8 cellular contexts compared by ENCODE assay signal in genomic region chr10:88791924-88792323, GRCh38. TPM values are rescaled to one million over a fixed set of nuclear protein-coding genes. Genes with fewer than 3 reads are reported as not detected.
DNase-seq lines count a peak whose midpoint lies in the region; ATAC-seq and TF ChIP-seq lines count a peak whose summit lies in the region.

No MANE protein-coding gene starts in this region.

- no peak overlapping the region for H3K4me3 ChIP-seq in OCI-LY7 (ENCODE audit: low read depth, low read length, poor library complexity, severe bottlenecking)
- H3K4me3 ChIP-seq in fibroblast of the aortic adventitia (ENCODE audit: low read depth, low read length), result no peak overlapping the region
- no peak overlapping the region for H3K4me3 ChIP-seq in transverse colon

- no peaks in the 10 kb centered on the region for H3K79me2 ChIP-seq in OCI-LY7 (ENCODE audit: insufficient read depth, low read depth, low read length)

- H3K4me1 ChIP-seq in OCI-LY7 (ENCODE audit: insufficient read depth, low read length, poor library complexity, severe bottlenecking) (no peaks in the 10 kb centered on the region), transverse colon (no peaks in the 10 kb centered on the region)

- H3K36me3 Mint-ChIP-seq in activated naive CD4-positive, alpha-beta T cell treated with anti-CD3 and anti-CD28 coated beads for 36 hours (ENCODE audit: low read depth), result no peaks in the 10 kb centered on the region

- intact Hi-C loops in activated naive CD4-positive, alpha-beta T cell treated with anti-CD3 and anti-CD28 coated beads for 36 hours (cut with micrococcal nuclease), result loop anchor here (1.0 to 5.0 kb wide), 3 partner anchors 85 to 620 kb away; partner anchors contain the start of gene IFIT5
- intact Hi-C loops in OCI-LY7 (cut with micrococcal nuclease; ENCODE audit: unreplicated experiment), result no loop called here
- intact Hi-C loops in transverse colon (cut with DNase I; ENCODE audit: low total_unique reads), result no loop called here

- no peak for ATAC-seq in GM18867 (IDR thresholded peaks at IDR 0.05; ENCODE audit: unreplicated experiment)

- TF ChIP-seq CTCF in OCI-LY7 (conservative IDR thresholded peaks at IDR 0.05; ENCODE audit: low read length) (peak; percentile 73), fibroblast of the aortic adventitia (IDR thresholded peaks at IDR 0.05; ENCODE audit: insufficient read depth, low read length) (peak; percentile 55), transverse colon (IDR thresholded peaks at IDR 0.05) (peak; percentile 34 to 47 (median 35))

- in situ Hi-C loops in transverse colon (cut with MboI; ENCODE audit: low pct_ligation_motif_present in 1 of 4, low pct_unique_long_range_greater_than_20kb in 1 of 4, low sequenced_read_pairs in 3 of 4), result no loop called here

- H3K9me2 ChIP-seq in OCI-LY7 (ENCODE audit: insufficient read depth, low read length), result no peaks in the 10 kb centered on the region

- no peak overlapping the region for H3K4me3 Mint-ChIP-seq in activated naive CD4-positive, alpha-beta T cell treated with anti-CD3 and anti-CD28 coated beads for 36 hours

- peaks cover 19% of the 10 kb centered on the region for H3K4me1 Mint-ChIP-seq in activated naive CD4-positive, alpha-beta T cell treated with anti-CD3 and anti-CD28 coated beads for 36 hours (ENCODE audit: low read depth)

- peaks cover 4% of the 10 kb centered on the region for H3K27me3 Mint-ChIP-seq in activated naive CD4-positive, alpha-beta T cell treated with anti-CD3 and anti-CD28 coated beads for 36 hours (ENCODE audit: low read depth)

- no peaks in the 10 kb centered on the region for H3K36me3 ChIP-seq in OCI-LY7 (ENCODE audit: insufficient read depth, low read length)
- no peaks in the 10 kb centered on the region for H3K36me3 ChIP-seq in transverse colon

- CTCF ChIA-PET in activated naive CD4-positive, alpha-beta T cell treated with anti-CD3 and anti-CD28 coated beads for 36 hours (lab: Charles Lee), result interaction anchor here (0.8 to 1.0 kb wide), 2 partner anchors 19 to 73 kb away, joined by 3 read pairs; no protein-coding TSS in a partner anchor
- CTCF ChIA-PET in OCI-LY7 (lab: Charles Lee; ENCODE audit: unreplicated experiment), result no interaction called here

- H3K27ac Mint-ChIP-seq in activated naive CD4-positive, alpha-beta T cell treated with anti-CD3 and anti-CD28 coated beads for 36 hours, result no peak overlapping the region

- no peaks in the 10 kb centered on the region for H3K9me3 ChIP-seq in OCI-LY7 (ENCODE audit: low read length)
- no peaks in the 10 kb centered on the region for H3K9me3 ChIP-seq in transverse colon

- no peaks in the 10 kb centered on the region for H3K9me3 Mint-ChIP-seq in activated naive CD4-positive, alpha-beta T cell treated with anti-CD3 and anti-CD28 coated beads for 36 hours

- peak; percentile 25 for DNase-seq in activated naive CD4-positive, alpha-beta T cell treated with anti-CD3 and anti-CD28 coated beads for 36 hours
- no peak for DNase-seq in activated naive CD4-positive, alpha-beta T cell treated with Interleukin-2 at 50 U/mL for 16 hours
- DNase-seq in OCI-LY7 (ENCODE audit: low spot score) (peak; percentile 8), fibroblast of the aortic adventitia (ENCODE audit: low read depth) (no peak), transverse colon (no peak), MV-4-11 (lab: John Stamatoyannopoulos, UW) (no peak)
- DNase-seq in activated naive CD4-positive, alpha-beta T cell treated with anti-CD3 and anti-CD28 coated beads, Interleukin-2, amount 50 U/mL, for 16 hours, result no peak

- TF ChIP-seq EP300 in transverse colon (IDR thresholded peaks at IDR 0.05; ENCODE audit: low read depth), result no peak

- POLR2A ChIA-PET in OCI-LY7 (lab: Charles Lee), result interaction anchor here (0.6 kb wide), 2 partner anchors 49 to 1146 kb away, joined by 3 read pairs; no protein-coding TSS in a partner anchor

- no peak overlapping the region for H3K4me2 ChIP-seq in OCI-LY7 (ENCODE audit: low read length)

- no TSS peak for BruUV-seq in OCI-LY7 (replicated peaks; lab: Mats Ljungman, UMichigan)

- no peaks in the 10 kb centered on the region for H3K27me3 ChIP-seq in transverse colon

- H2AFZ ChIP-seq in OCI-LY7 (ENCODE audit: low read length), result no peak overlapping the region

- H3K27ac ChIP-seq in OCI-LY7 (ENCODE audit: low read depth, low read length, poor library complexity, severe bottlenecking), result no peak overlapping the region
- no peak overlapping the region for H3K27ac ChIP-seq in transverse colon

- WGBS in transverse colon (ENCODE audit: low coverage in 1 of 2), 2 donors, result 60 to 67% methylated on average over 2 of the region's 2 CpGs

- no peak for TF ChIP-seq POLR2A in transverse colon (IDR thresholded peaks at IDR 0.05)

- H4K20me1 ChIP-seq in OCI-LY7 (ENCODE audit: insufficient read depth, low read length), result no peaks in the 10 kb centered on the region

RNA-seq across cellular contexts. Expression of gene LIPM, which starts 10.6 kb away (rescaled TPM):
- not detected for total RNA-seq in activated naive CD4-positive, alpha-beta T cell treated with anti-CD3 and anti-CD28 coated beads for 36 hours
- not detected in 2 replicates for total RNA-seq in OCI-LY7 (2014; rRNA removed; shearing (Covaris generic))
- total RNA-seq in OCI-LY7 (2022) (not detected in 2 replicates), fibroblast of the aortic adventitia (ENCODE audit: low replicate concordance) (0.82 TPM in 1 of 2 replicates, not detected in the other), transverse colon (not detected)

RNA-seq across cellular contexts. Expression of gene LIPN, which starts 32.1 kb away (rescaled TPM):
- not detected for total RNA-seq in activated naive CD4-positive, alpha-beta T cell treated with anti-CD3 and anti-CD28 coated beads for 36 hours
- total RNA-seq in OCI-LY7 (2014; rRNA removed; shearing (Covaris generic)), result not detected in 2 replicates
- total RNA-seq in OCI-LY7 (2022) (not detected in 2 replicates), fibroblast of the aortic adventitia (ENCODE audit: low replicate concordance) (not detected in 2 replicates), transverse colon (under 1 TPM in 1 of 4 donors, not detected in 3; 0.48 TPM)

RNA-seq across cellular contexts. Expression of gene ANKRD22, which starts 59.7 kb away (rescaled TPM):
- total RNA-seq in activated naive CD4-positive, alpha-beta T cell treated with anti-CD3 and anti-CD28 coated beads for 36 hours, result under 1 TPM in 1 of 2 experiments, not detected in 1; 0.12 TPM
- not detected in 2 replicates for total RNA-seq in OCI-LY7 (2014; rRNA removed; shearing (Covaris generic))
- total RNA-seq in OCI-LY7 (2022) (not detected in 2 replicates), fibroblast of the aortic adventitia (ENCODE audit: low replicate concordance) (0.09 and 0.33 TPM in 2 replicates), transverse colon (10 to 100 TPM in 1 of 4 donors, 1 to 10 TPM in 2, not detected in 1; 3.0 to 12.2 (median 6.1) TPM)

Comparison
In these comparisons a context has a peak if more than half of its experiments do, and no peak if none do; other contexts are left out.
1. DNase-seq: peak in activated naive CD4-positive, alpha-beta T cell treated with anti-CD3 and anti-CD28 coated beads for 36 hours (single experiment) and OCI-LY7 (single experiment); none in activated naive CD4-positive, alpha-beta T cell treated with Interleukin-2 at 50 U/mL for 16 hours (single experiment), fibroblast of the aortic adventitia (single experiment), transverse colon (single experiment), MV-4-11 (single experiment) and activated naive CD4-positive, alpha-beta T cell treated with anti-CD3 and anti-CD28 coated beads, Interleukin-2, amount 50 U/mL, for 16 hours (single experiment).
2. Peak in every context shown above with its lines, with median percentiles within 50 percentile points of each other: CTCF ChIP-seq.